21 cellular contexts compared by ENCODE assay signal in the genomic region with DNA sequence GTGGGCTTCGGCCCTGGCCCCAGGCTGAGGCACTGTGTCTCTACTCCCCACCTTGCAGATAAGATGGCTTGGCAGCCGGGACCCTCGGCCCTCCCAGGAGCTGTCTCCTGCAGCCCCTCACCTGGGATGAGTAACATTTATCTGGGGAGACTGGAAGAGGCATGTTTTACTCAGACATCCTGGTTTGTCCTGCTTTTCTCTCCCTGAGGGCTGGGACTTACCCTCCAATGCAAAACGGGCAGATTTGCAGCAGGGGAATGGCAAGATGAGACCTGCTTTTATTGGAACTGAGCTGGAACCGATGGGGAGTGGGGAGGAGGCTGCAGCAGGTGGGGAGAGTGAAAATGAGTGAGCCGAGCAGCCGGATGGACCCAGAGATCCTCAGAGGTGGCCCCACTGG. TPM values are rescaled to one million over a fixed set of nuclear protein-coding genes. Genes with fewer than 3 reads are reported as not detected.
DNase-seq lines count a peak whose midpoint lies in the region; ATAC-seq and TF ChIP-seq lines count a peak whose summit lies in the region.
"Had no signal": no experiment of that assay in that cellular context is flagged by ENCODE, and none has a peak within 500 bp of the region (broad histone marks: within the 10 kb centered on the region; RNA-seq: fewer than 3 reads in every experiment).

No MANE protein-coding gene starts in this region.

- peak overlapping the region; percentile 44; the same call in 1 of the 2 replicates for H3K4me2 ChIP-seq in PC-3 (ENCODE audit: low read length)

- TF ChIP-seq CTCF in natural killer cell (IDR thresholded peaks at IDR 0.05) (no peak), PC-3 (conservative IDR thresholded peaks at IDR 0.05; ENCODE audit: low read depth, low read length) (no peak), esophagus squamous epithelium (IDR thresholded peaks at IDR 0.05) (no peak), left ventricle myocardium inferior (IDR thresholded peaks at IDR 0.05; ENCODE audit: borderline replicate concordance) (no peak), nephron progenitor cell (IDR thresholded peaks at IDR 0.05) (no peak)

- H3F3A ChIP-seq in PC-3 (ENCODE audit: low read length, unreplicated experiment), result no peaks in the 10 kb centered on the region

- no peaks in the 10 kb centered on the region for H4K20me1 ChIP-seq in PC-3 (ENCODE audit: low read length)

- H3K27ac Mint-ChIP-seq in natural killer cell treated with Interleukin-12 subunit alpha and Interleukin-12 subunit beta and Interleukin-15 and Interleukin-18, amount 100 ng/mL, for 72 hours, result no peak overlapping the region
- H3K27ac Mint-ChIP-seq in natural killer cell (no peak overlapping the region), nephron progenitor cell (no peak overlapping the region)
- H3K27ac Mint-ChIP-seq: T-helper 1 cell treated with Interleukin-12 subunit alpha and Interleukin-12 subunit beta and Interleukin-4 antibody, amounts not matched to agents 30 μg/mL and 1 μg/mL, for 36 hours had no signal

- H3K27ac ChIP-seq in PC-3 (ENCODE audit: low read length), result 0 out of 2 replicates have a peak overlapping the region, but pooled peaks have one; percentile 3
- peak overlapping the region; percentile 65 to 85 (median 74) for H3K27ac ChIP-seq in esophagus squamous epithelium
- H3K27ac ChIP-seq in left ventricle myocardium inferior (replicated peaks), result no peak overlapping the region
- H3K27ac ChIP-seq: upper lobe of right lung had no signal

- peaks cover 10 to 17% of the 10 kb centered on the region in 2 donors for H3K4me1 Mint-ChIP-seq in natural killer cell treated with Interleukin-12 subunit alpha and Interleukin-12 subunit beta and Interleukin-15 and Interleukin-18, amount 100 ng/mL, for 72 hours (ENCODE audit: low read depth in 2 of 2)
- H3K4me1 Mint-ChIP-seq in natural killer cell (peaks cover 0 to 6% of the 10 kb centered on the region in 2 donors), nephron progenitor cell (peaks cover 13% of the 10 kb centered on the region)

- no peaks in the 10 kb centered on the region for H3K9me2 ChIP-seq in PC-3 (replicated peaks; ENCODE audit: low read length)

- H2AFZ ChIP-seq in PC-3 (ENCODE audit: low read length), result peak overlapping the region; percentile 43

- intact Hi-C loops in natural killer cell (cut with micrococcal nuclease), result no loop called here
- intact Hi-C loops in PC-3 (cut with micrococcal nuclease), result no loop called here
- intact Hi-C loops in esophagus squamous epithelium (cut with DNase I), result no loop called here
- intact Hi-C loops in left ventricle myocardium inferior (cut with micrococcal nuclease), result no loop called here

- POLR2A ChIA-PET in PC-3 (lab: Charles Lee; ENCODE audit: unreplicated experiment), result interaction anchor here (0.5 kb wide), 1 partner anchor 208 kb away, joined by 3 read pairs; no protein-coding TSS in a partner anchor

- H3K36me3 ChIP-seq in PC-3 (ENCODE audit: low read depth, low read length), result no peaks in the 10 kb centered on the region
- H3K36me3 ChIP-seq in esophagus squamous epithelium, result no peaks in the 10 kb centered on the region
- H3K36me3 ChIP-seq in left ventricle myocardium inferior, result no peaks in the 10 kb centered on the region
- H3K36me3 ChIP-seq: upper lobe of right lung had no signal

- CTCF ChIA-PET in PC-3 (lab: Charles Lee), result no interaction called here

- WGBS in esophagus squamous epithelium, 2 donors, result 19 to 39% methylated on average over 3 to 6 of the region's 7 CpGs

- no peaks in the 10 kb centered on the region for H3K27me3 Mint-ChIP-seq in natural killer cell treated with Interleukin-12 subunit alpha and Interleukin-12 subunit beta and Interleukin-15 and Interleukin-18, amount 100 ng/mL, for 72 hours
- H3K27me3 Mint-ChIP-seq in natural killer cell (ENCODE audit: low read depth in 2 of 2), result no peaks in the 10 kb centered on the region
- H3K27me3 Mint-ChIP-seq in nephron progenitor cell (ENCODE audit: low read depth, poor library complexity), result peaks cover 14% of the 10 kb centered on the region
- H3K27me3 Mint-ChIP-seq: activated CD8-positive, alpha-beta memory T cell treated with anti-CD3 and anti-CD28 coated beads, Interleukin-2, amount 10 ng/mL, durations not matched to agents 7 days and 5 days had no signal

- ATAC-seq in natural killer cell treated with Interleukin-12 subunit alpha and Interleukin-12 subunit beta and Interleukin-15 and Interleukin-18, amount 100 ng/mL, for 72 hours, result no peak
- ATAC-seq in natural killer cell (no peak), PC-3 (no peak)
- ATAC-seq: activated CD8-positive, alpha-beta memory T cell treated with anti-CD3 and anti-CD28 coated beads, Interleukin-2, amount 10 ng/mL, durations not matched to agents 7 days and 5 days; upper lobe of right lung had no signal

- no peaks in the 10 kb centered on the region for H3K9me3 ChIP-seq in PC-3 (ENCODE audit: low read length)
- no peaks in the 10 kb centered on the region for H3K9me3 ChIP-seq in esophagus squamous epithelium
- H3K9me3 ChIP-seq in left ventricle myocardium inferior (replicated peaks), result no peaks in the 10 kb centered on the region
- H3K9me3 ChIP-seq: upper lobe of right lung had no signal

- H3K4me3 ChIP-seq in PC-3 (ENCODE audit: low read length), result no peak overlapping the region
- peak overlapping the region in 2 of 4 donors; percentile 18 to 43 for H3K4me3 ChIP-seq in esophagus squamous epithelium
- H3K4me3 ChIP-seq in left ventricle myocardium inferior, result no peak overlapping the region
- H3K4me3 ChIP-seq: upper lobe of right lung had no signal

- no peaks in the 10 kb centered on the region for H3K79me2 ChIP-seq in PC-3 (ENCODE audit: low read length)

- H3K27me3 ChIP-seq in PC-3 (ENCODE audit: low read length) (no peaks in the 10 kb centered on the region), esophagus squamous epithelium (no peaks in the 10 kb centered on the region), left ventricle myocardium inferior (ENCODE audit: low read depth) (no peaks in the 10 kb centered on the region)
- H3K27me3 ChIP-seq: upper lobe of right lung had no signal

- H3K9ac ChIP-seq in PC-3 (ENCODE audit: low read length), result no peak overlapping the region

- TF ChIP-seq POLR2A in esophagus squamous epithelium (IDR thresholded peaks at IDR 0.05), result no peak

- no peaks in the 10 kb centered on the region for H3K36me3 Mint-ChIP-seq in natural killer cell treated with Interleukin-12 subunit alpha and Interleukin-12 subunit beta and Interleukin-15 and Interleukin-18, amount 100 ng/mL, for 72 hours
- no peaks in the 10 kb centered on the region for H3K36me3 Mint-ChIP-seq in natural killer cell
- no peaks in the 10 kb centered on the region for H3K36me3 Mint-ChIP-seq in nephron progenitor cell (ENCODE audit: low read depth)
- H3K36me3 Mint-ChIP-seq: activated CD8-positive, alpha-beta memory T cell treated with anti-CD3 and anti-CD28 coated beads, Interleukin-2, amount 10 ng/mL, durations not matched to agents 7 days and 5 days; CD4-positive, CD25-positive, alpha-beta regulatory T cell had no signal

- no peak overlapping the region for H3K4me3 Mint-ChIP-seq in natural killer cell treated with Interleukin-12 subunit alpha and Interleukin-12 subunit beta and Interleukin-15 and Interleukin-18, amount 100 ng/mL, for 72 hours
- H3K4me3 Mint-ChIP-seq in natural killer cell (no peak overlapping the region), nephron progenitor cell (no peak overlapping the region)
- H3K4me3 Mint-ChIP-seq: activated CD8-positive, alpha-beta memory T cell treated with anti-CD3 and anti-CD28 coated beads, Interleukin-2, amount 10 ng/mL, durations not matched to agents 7 days and 5 days; T-helper 1 cell treated with Interleukin-12 subunit alpha and Interleukin-12 subunit beta and Interleukin-4 antibody, amounts not matched to agents 30 μg/mL and 1 μg/mL, for 36 hours had no signal

- H3K4me1 ChIP-seq in PC-3 (ENCODE audit: insufficient read depth, low read length) (peaks cover 11% of the 10 kb centered on the region), esophagus squamous epithelium (peaks cover 10 to 69% (median 36%) of the 10 kb centered on the region in 3 donors), left ventricle myocardium inferior (no peaks in the 10 kb centered on the region)
- H3K4me1 ChIP-seq: upper lobe of right lung had no signal

- no TSS peak for BruUV-seq in PC-3 (replicated peaks; lab: Mats Ljungman, UMichigan)

- peak; percentile 45 for DNase-seq in natural killer cell treated with Interleukin-12 subunit alpha and Interleukin-12 subunit beta and Interleukin-15 and Interleukin-18, amount 100 ng/mL, for 72 hours (ENCODE audit: low spot score)
- DNase-seq in natural killer cell (no peak), PC-3 (no peak), esophagus squamous epithelium (lab: John Stamatoyannopoulos, UW) (no peak), left ventricle myocardium inferior (no peak), D341Med (ENCODE audit: low spot score) (no peak), nephron progenitor cell (no peak), LoVo (ENCODE audit: low spot score) (no peak)
- DNase-seq: activated CD4-positive, alpha-beta T cell treated with anti-CD3 and anti-CD28 coated beads for 1 hour; activated CD8-positive, alpha-beta memory T cell treated with anti-CD3 and anti-CD28 coated beads, Interleukin-2, amount 10 ng/mL, durations not matched to agents 7 days and 5 days; activated effector memory CD4-positive, alpha-beta T cell treated with anti-CD3 and anti-CD28 coated beads, Interleukin-2, amount 50 U/mL, for 16 hours; anterior cingulate cortex; CD4-positive, CD25-positive, alpha-beta regulatory T cell; NCI-H2029; NCI-H774; small intestine; stimulated activated naive CD4-positive, alpha-beta T cell treated with Interleukin-2 at 50 U/mL for 16 hours; upper lobe of right lung had no signal

- H3K9me3 Mint-ChIP-seq in natural killer cell treated with Interleukin-12 subunit alpha and Interleukin-12 subunit beta and Interleukin-15 and Interleukin-18, amount 100 ng/mL, for 72 hours, result no peaks in the 10 kb centered on the region
- H3K9me3 Mint-ChIP-seq in natural killer cell, result no peaks in the 10 kb centered on the region
- H3K9me3 Mint-ChIP-seq in nephron progenitor cell, result no peaks in the 10 kb centered on the region
- H3K9me3 Mint-ChIP-seq: CD4-positive, CD25-positive, alpha-beta regulatory T cell; T-helper 1 cell treated with Interleukin-12 subunit alpha and Interleukin-12 subunit beta and Interleukin-4 antibody, amounts not matched to agents 30 μg/mL and 1 μg/mL, for 36 hours had no signal

RNA-seq across cellular contexts. Expression of a gene that starts 27.3 kb away (rescaled TPM):
- total RNA-seq in natural killer cell treated with Interleukin-12 subunit alpha and Interleukin-12 subunit beta and Interleukin-15 and Interleukin-18, amount 100 ng/mL, for 72 hours, result 10 to 100 TPM; 55.3 to 82.5 TPM
- total RNA-seq in natural killer cell, result 10 to 100 TPM; 58.2 to 76.4 (median 64.7) TPM
- total RNA-seq in PC-3 (2014; rRNA removed), result 35.8 and 46.8 TPM in 2 replicates
- 10 to 100 TPM; 52.5 to 88.2 (median 73.5) TPM for total RNA-seq in esophagus squamous epithelium
- 92.8 TPM for total RNA-seq in left ventricle myocardium inferior

RNA-seq across cellular contexts. Expression of a gene that starts 39.9 kb away (rescaled TPM):
- total RNA-seq in natural killer cell treated with Interleukin-12 subunit alpha and Interleukin-12 subunit beta and Interleukin-15 and Interleukin-18, amount 100 ng/mL, for 72 hours, result 1 to 10 TPM; 1.1 to 1.9 TPM
- total RNA-seq in natural killer cell (1 to 10 TPM; 1.2 to 2.1 (median 1.9) TPM), PC-3 (2014; rRNA removed) (0.69 and 2.6 TPM in 2 replicates), esophagus squamous epithelium (under 1 TPM in 1 of 4 donors, not detected in 3; 0.27 TPM), left ventricle myocardium inferior (1.7 TPM)
- total RNA-seq: A673, LHCN-M2 had no signal
